In genomic region chr11:20522536-20522935, GRCh38 we compare ENCODE assay signal across 24 cellular contexts.
DNase-seq lines count a peak whose midpoint lies in the region; ATAC-seq and TF ChIP-seq lines count a peak whose summit lies in the region.
"Had no signal": no experiment of that assay in that cellular context is flagged by ENCODE, and none has a peak within 500 bp of the region (broad histone marks: within the 10 kb centered on the region; RNA-seq: fewer than 3 reads in every experiment).

No MANE protein-coding gene starts in this region.

- H3K36me3 Mint-ChIP-seq in endodermal cell (ENCODE audit: low read depth) (no peaks in the 10 kb centered on the region), neural progenitor cell (no peaks in the 10 kb centered on the region)
- H3K36me3 Mint-ChIP-seq: CD8-positive, alpha-beta memory T cell had no signal

- H3K27ac Mint-ChIP-seq in endodermal cell (peak overlapping the region; percentile 85), neural progenitor cell (no peak overlapping the region)
- H3K27ac Mint-ChIP-seq: CD8-positive, alpha-beta memory T cell had no signal

- no peak overlapping the region for H3K27ac ChIP-seq in endodermal cell (ENCODE audit: low read depth, low read length)
- H3K27ac ChIP-seq in neural progenitor cell, result no peak overlapping the region
- H3K27ac ChIP-seq: PC-9, RWPE1 had no signal

- H3K36me3 ChIP-seq in H7 (replicated peaks; ENCODE audit: control insufficient read depth, insufficient read depth, low read length) (no peaks in the 10 kb centered on the region), endodermal cell (ENCODE audit: control insufficient read depth, insufficient read depth, low read length) (no peaks in the 10 kb centered on the region), neural progenitor cell (no peaks in the 10 kb centered on the region)

- H3K4me3 ChIP-seq in H7 (ENCODE audit: insufficient read depth, low read depth, low read length), result no peak overlapping the region
- H3K4me3 ChIP-seq in endodermal cell (ENCODE audit: low read length), result no peak overlapping the region
- peak overlapping the region; percentile 17 for H3K4me3 ChIP-seq in neural progenitor cell
- H3K4me3 ChIP-seq: PC-9 had no signal

- H4K20me1 ChIP-seq in neural progenitor cell (ENCODE audit: low read depth), result peaks cover 24% of the 10 kb centered on the region

- peak overlapping the region; percentile 66 for H3K4me2 ChIP-seq in neural progenitor cell
- H3K4me2 ChIP-seq: PC-9 had no signal

- H3K4me1 ChIP-seq in endodermal cell (ENCODE audit: control insufficient read depth, insufficient read depth, low read length), result peaks cover 6% of the 10 kb centered on the region
- peaks cover 10% of the 10 kb centered on the region for H3K4me1 ChIP-seq in neural progenitor cell

- H3K9me3 ChIP-seq in endodermal cell (ENCODE audit: control insufficient read depth, low read length) (no peaks in the 10 kb centered on the region), neural progenitor cell (ENCODE audit: low read depth) (no peaks in the 10 kb centered on the region)

- ATAC-seq in GM21619 (IDR thresholded peaks at IDR 0.05; ENCODE audit: unreplicated experiment), result no peak
- ATAC-seq: HCT116, HepG2, SK-N-SH treated with all-trans-retinoic acid at 6 μM for 48 hours had no signal

- H3K79me2 ChIP-seq in neural progenitor cell (ENCODE audit: low read depth), result no peaks in the 10 kb centered on the region

- H3K4me1 Mint-ChIP-seq in endodermal cell (peaks cover 20% of the 10 kb centered on the region), neural progenitor cell (peaks cover 11% of the 10 kb centered on the region)
- H3K4me1 Mint-ChIP-seq: CD8-positive, alpha-beta memory T cell had no signal

- H3K27me3 Mint-ChIP-seq in endodermal cell (ENCODE audit: insufficient read depth), result peaks cover 4% of the 10 kb centered on the region
- H3K27me3 Mint-ChIP-seq in neural progenitor cell (ENCODE audit: insufficient read depth, low read depth), result peaks cover 8% of the 10 kb centered on the region

- no peaks in the 10 kb centered on the region for H3K9me3 Mint-ChIP-seq in endodermal cell
- H3K9me3 Mint-ChIP-seq in neural progenitor cell, result no peaks in the 10 kb centered on the region
- H3K9me3 Mint-ChIP-seq: CD8-positive, alpha-beta memory T cell had no signal

- H3K4me3 Mint-ChIP-seq in endodermal cell, result no peak overlapping the region
- H3K4me3 Mint-ChIP-seq in neural progenitor cell, result no peak overlapping the region
- H3K4me3 Mint-ChIP-seq: CD8-positive, alpha-beta memory T cell had no signal

- WGBS in endodermal cell (ENCODE audit: insufficient coverage in 1 of 2, insufficient read length in 1 of 2), 2 experiments, result 0% methylated on average over 1 of the region's 1 CpG; no CpG with 5 or more reads in 1 of the 2 experiments

- H3F3A ChIP-seq in neural progenitor cell (ENCODE audit: low read depth), result peaks cover 26% of the 10 kb centered on the region

- DNase-seq in H7 (peak; percentile 43), NCI-H69 (lab: John Stamatoyannopoulos, UW) (peak; percentile 75), endodermal cell (peak; percentile 69), neural progenitor cell (ENCODE audit: low spot score) (peak; percentile 83), HUDEP-2 (lab: John Stamatoyannopoulos, UW; ENCODE audit: unreplicated experiment in 76 of 76) (no peak), SKM-1 treated with dmso at 0.1 percent for 144 hours (lab: John Stamatoyannopoulos, UW; ENCODE audit: unreplicated experiment) (no peak)
- DNase-seq: ACHN; C1 segment of cervical spinal cord; CD8-positive, alpha-beta memory T cell; DMS79 treated with DMSO at 0.1 percent for 48 hours; KG1; MV-4-11; NCI-H2081; NCI-H2171 treated with DMSO at 0.1 percent for 48 hours; NCI-H446 treated with DMSO at 0.1 percent for 48 hours; NCI-H774; PC-9; SIG-M5; T-helper 1 cell had no signal

- no peak for TF ChIP-seq CTCF in endodermal cell (conservative IDR thresholded peaks at IDR 0.05)
- no peak for TF ChIP-seq CTCF in neural progenitor cell (IDR thresholded peaks at IDR 0.05)

- H3K9ac ChIP-seq in endodermal cell (ENCODE audit: extremely low read depth, low read length, poor library complexity, severe bottlenecking), result no peak overlapping the region
- no peak overlapping the region for H3K9ac ChIP-seq in neural progenitor cell

- H3K27me3 ChIP-seq in H7 (ENCODE audit: control insufficient read depth, insufficient read depth, low read length) (no peaks in the 10 kb centered on the region), endodermal cell (ENCODE audit: control insufficient read depth, insufficient read depth, low read length, poor library complexity, severe bottlenecking) (no peaks in the 10 kb centered on the region), neural progenitor cell (peaks cover 74% of the 10 kb centered on the region)

- H2AFZ ChIP-seq in neural progenitor cell (replicated peaks), result no peak overlapping the region
- H2AFZ ChIP-seq: PC-9 had no signal

Comparison
In these comparisons a context has a peak if more than half of its experiments do, and no peak if none do; other contexts are left out.
1. DNase-seq: peak in H7 (single experiment), NCI-H69 (single experiment), endodermal cell (single experiment) and neural progenitor cell (single experiment); none in HUDEP-2 (0 of 76) and SKM-1 treated with dmso at 0.1 percent for 144 hours (single experiment).